In genomic region chr13:47628666-47629065, GRCh38 we compare ENCODE assay signal across 24 cellular contexts.
DNase-seq lines count a peak whose midpoint lies in the region; ATAC-seq and TF ChIP-seq lines count a peak whose summit lies in the region.
"Had no signal": no experiment of that assay in that cellular context is flagged by ENCODE, and none has a peak within 500 bp of the region (broad histone marks: within the 10 kb centered on the region; RNA-seq: fewer than 3 reads in every experiment).

No MANE protein-coding gene starts in this region.

- H3K36me3 Mint-ChIP-seq in naive thymus-derived CD4-positive, alpha-beta T cell, result no peaks in the 10 kb centered on the region
- H3K36me3 Mint-ChIP-seq: stimulated activated memory B cell treated with anti-CD40 and anti-IgM and Interleukin-4, amounts not matched to agents 10 μg/mL and 1 μg/mL and 100 μg/mL, for 72 hours had no signal

- CTCF ChIA-PET in naive thymus-derived CD4-positive, alpha-beta T cell (lab: Charles Lee), result no interaction called here
- CTCF ChIA-PET in PC-9 (lab: Charles Lee), result no interaction called here

- no peak overlapping the region for H2AFZ ChIP-seq in PC-9

- H3K79me2 ChIP-seq in PC-9 (ENCODE audit: low read depth), result no peaks in the 10 kb centered on the region

- H4K20me1 ChIP-seq in PC-9 (ENCODE audit: insufficient read depth), result no peaks in the 10 kb centered on the region
- H4K20me1 ChIP-seq: BLaER1 had no signal

- H3K9me3 Mint-ChIP-seq in naive thymus-derived CD4-positive, alpha-beta T cell, result peaks cover 0 to 24% (median 6%) of the 10 kb centered on the region in 11 donors

- no peak overlapping the region for H3K4me2 ChIP-seq in PC-9
- H3K4me2 ChIP-seq: BLaER1, KMS-11 had no signal

- no peaks in the 10 kb centered on the region for H3K9me3 ChIP-seq in naive thymus-derived CD4-positive, alpha-beta T cell (ENCODE audit: control insufficient read depth in 2 of 3, low read length in 3 of 3)
- no peaks in the 10 kb centered on the region for H3K9me3 ChIP-seq in PC-9 (ENCODE audit: insufficient read depth, low read depth)

- no peaks in the 10 kb centered on the region for H3K4me1 Mint-ChIP-seq in naive thymus-derived CD4-positive, alpha-beta T cell
- H3K4me1 Mint-ChIP-seq: central memory CD8-positive, alpha-beta T cell; stimulated activated memory B cell treated with anti-CD40 and anti-IgM and Interleukin-4, amounts not matched to agents 10 μg/mL and 1 μg/mL and 100 μg/mL, for 72 hours had no signal

- POLR2A ChIA-PET in naive thymus-derived CD4-positive, alpha-beta T cell (lab: Charles Lee), result no interaction called here
- POLR2A ChIA-PET in PC-9 (lab: Charles Lee; ENCODE audit: unreplicated experiment), result no interaction called here

- TF ChIP-seq CTCF in fibroblast of the aortic adventitia (IDR thresholded peaks at IDR 0.05; ENCODE audit: insufficient read depth, low read length) (no peak), PC-9 (conservative IDR thresholded peaks at IDR 0.05) (no peak)

- H3K27me3 Mint-ChIP-seq in naive thymus-derived CD4-positive, alpha-beta T cell, result peaks cover 0 to 38% (median 22%) of the 10 kb centered on the region in 5 donors
- H3K27me3 Mint-ChIP-seq: central memory CD8-positive, alpha-beta T cell had no signal

- no peak overlapping the region for H3K4me3 Mint-ChIP-seq in naive thymus-derived CD4-positive, alpha-beta T cell
- H3K4me3 Mint-ChIP-seq: central memory CD8-positive, alpha-beta T cell; natural killer cell treated with Interleukin-12 subunit alpha and Interleukin-12 subunit beta and Interleukin-15 and Interleukin-18, amount 100 ng/mL, for 72 hours; stimulated activated memory B cell treated with anti-CD40 and anti-IgM and Interleukin-4, amounts not matched to agents 10 μg/mL and 1 μg/mL and 100 μg/mL, for 72 hours; WTC11 had no signal

- no peaks in the 10 kb centered on the region for H3K36me3 ChIP-seq in naive thymus-derived CD4-positive, alpha-beta T cell (ENCODE audit: control insufficient read depth in 2 of 3, insufficient read depth in 3 of 3, low read length in 3 of 3)
- H3K36me3 ChIP-seq in PC-9 (ENCODE audit: low read depth), result no peaks in the 10 kb centered on the region
- H3K36me3 ChIP-seq: BLaER1 had no signal

- H3K9me2 ChIP-seq in PC-9 (ENCODE audit: insufficient read depth), result no peaks in the 10 kb centered on the region

- no TSS peak for BruUV-seq in PC-9 (replicated peaks; lab: Mats Ljungman, UMichigan)

- no peaks in the 10 kb centered on the region for H3F3A ChIP-seq in PC-9 (ENCODE audit: insufficient read depth, low read depth)

- H3K27ac Mint-ChIP-seq in naive thymus-derived CD4-positive, alpha-beta T cell, result no peak overlapping the region
- H3K27ac Mint-ChIP-seq: natural killer cell treated with Interleukin-12 subunit alpha and Interleukin-12 subunit beta and Interleukin-15 and Interleukin-18, amount 100 ng/mL, for 72 hours; stimulated activated memory B cell treated with anti-CD40 and anti-IgM and Interleukin-4, amounts not matched to agents 10 μg/mL and 1 μg/mL and 100 μg/mL, for 72 hours; WTC11 had no signal

- no peak for ATAC-seq in GM21526 (IDR thresholded peaks at IDR 0.05; ENCODE audit: low FRiP score, unreplicated experiment)
- ATAC-seq in naive thymus-derived CD4-positive, alpha-beta T cell, result no peak
- ATAC-seq: natural killer cell treated with Interleukin-12 subunit alpha and Interleukin-12 subunit beta and Interleukin-15 and Interleukin-18, amount 100 ng/mL, for 72 hours; stimulated activated memory B cell treated with anti-CD40 and anti-IgM and Interleukin-4, amounts not matched to agents 10 μg/mL and 1 μg/mL and 100 μg/mL, for 72 hours; WTC11 had no signal

- H3K27me3 ChIP-seq in naive thymus-derived CD4-positive, alpha-beta T cell (ENCODE audit: control insufficient read depth in 2 of 2, insufficient read depth in 2 of 2, low read length in 2 of 2), result no peaks in the 10 kb centered on the region
- H3K27me3 ChIP-seq in PC-9 (ENCODE audit: insufficient read depth, low read depth), result no peaks in the 10 kb centered on the region
- H3K27me3 ChIP-seq: BLaER1 had no signal

- no peaks in the 10 kb centered on the region for H3K4me1 ChIP-seq in naive thymus-derived CD4-positive, alpha-beta T cell (ENCODE audit: control insufficient read depth in 2 of 2, insufficient read depth in 2 of 2, low read length in 2 of 2)
- no peaks in the 10 kb centered on the region for H3K4me1 ChIP-seq in PC-9 (replicated peaks; ENCODE audit: insufficient read depth)

- intact Hi-C loops in naive thymus-derived CD4-positive, alpha-beta T cell (cut with micrococcal nuclease), result no loop called here
- intact Hi-C loops in PC-9 (cut with micrococcal nuclease; ENCODE audit: unreplicated experiment), result no loop called here

- no peak overlapping the region for H3K27ac ChIP-seq in naive thymus-derived CD4-positive, alpha-beta T cell (ENCODE audit: low read depth, low read length)
- no peak overlapping the region for H3K27ac ChIP-seq in PC-9
- H3K27ac ChIP-seq: BLaER1, dorsolateral prefrontal cortex, KMS-11 had no signal

- H3K4me3 ChIP-seq in fibroblast of the aortic adventitia (ENCODE audit: low read depth, low read length), result no peak overlapping the region
- H3K4me3 ChIP-seq in naive thymus-derived CD4-positive, alpha-beta T cell (ENCODE audit: low read length), result no peak overlapping the region
- H3K4me3 ChIP-seq in PC-9, result no peak overlapping the region
- H3K4me3 ChIP-seq: BLaER1, dorsolateral prefrontal cortex had no signal

- peak; percentile 13 for DNase-seq in A172 (ENCODE audit: low spot score)
- peak; percentile 5 for DNase-seq in GM04503 (ENCODE audit: low read depth)
- DNase-seq in RKO (ENCODE audit: low spot score), result peak; percentile 3
- DNase-seq in fibroblast of the aortic adventitia (ENCODE audit: low read depth), result peak; percentile 39
- DNase-seq in naive thymus-derived CD4-positive, alpha-beta T cell, result no peak
- no peak for DNase-seq in cortex of kidney (lab: John Stamatoyannopoulos, UW)
- DNase-seq in PC-9, result no peak
- DNase-seq: activated CD4-positive, alpha-beta T cell treated with anti-CD3 and anti-CD28 coated beads, Interleukin-2, amount 50 U/mL, for 4 hours; activated naive CD4-positive, alpha-beta T cell treated with anti-CD3 and anti-CD28 coated beads, Interleukin-2, amount 50 U/mL, for 16 hours; COR-L47; DND-41; dorsolateral prefrontal cortex; hippocampal formation; midbrain; NCI-H1048; NCI-H187; NCI-H526 had no signal

Comparison
In these comparisons a context has a peak if more than half of its experiments do, and no peak if none do; other contexts are left out.
1. DNase-seq: peak in A172 (single experiment), GM04503 (single experiment), RKO (single experiment) and fibroblast of the aortic adventitia (single experiment); none in naive thymus-derived CD4-positive, alpha-beta T cell (0 of 9), cortex of kidney (single experiment) and PC-9 (0 of 2).